In genomic region chr4:7328913-7329638, GRCh38 we compare ENCODE assay signal across 11 cellular contexts.
DNase-seq lines count a peak whose midpoint lies in the region; ATAC-seq lines count a peak whose summit lies in the region.
"Had no signal": no experiment of that assay in that cellular context is flagged by ENCODE, and none has a peak within 500 bp of the region (broad histone marks: within the 10 kb centered on the region; RNA-seq: fewer than 3 reads in every experiment).

No MANE protein-coding gene starts in this region.

- DNase-seq in A172 (ENCODE audit: low spot score) (peak; percentile 89), LoVo (ENCODE audit: low spot score) (peak; percentile 68), dermis microvascular lymphatic vessel endothelial cell (ENCODE audit: low read depth in 2 of 2) (peak; percentile 49 to 57), lung microvascular endothelial cell (ENCODE audit: low read depth in 2 of 2) (peak; percentile 40 to 59), NCI-H1417 treated with DMSO at 0.1 percent for 48 hours (lab: John Stamatoyannopoulos, UW) (no peak), NOMO-1 (lab: John Stamatoyannopoulos, UW; ENCODE audit: unreplicated experiment in 2 of 2) (no peak)
- DNase-seq: activated naive CD4-positive, alpha-beta T cell treated with anti-CD3 and anti-CD28 coated beads for 36 hours; NCI-H2227 treated with DMSO at 0.1 percent for 48 hours; trophoblast cell had no signal

- ATAC-seq in HG03342 (IDR thresholded peaks at IDR 0.05; ENCODE audit: unreplicated experiment) = no peak
- no peak for ATAC-seq in HG02798 (IDR thresholded peaks at IDR 0.05; ENCODE audit: poor library complexity, unreplicated experiment)

Comparison
In these comparisons a context has a peak if more than half of its experiments do, and no peak if none do; other contexts are left out.
1. DNase-seq: peak in A172 (single experiment), LoVo (single experiment), dermis microvascular lymphatic vessel endothelial cell (2 of 2) and lung microvascular endothelial cell (2 of 2); none in NCI-H1417 treated with DMSO at 0.1 percent for 48 hours (single experiment) and NOMO-1 (0 of 2).